ENCODE assay signal across 8 cellular contexts in the genomic region with DNA sequence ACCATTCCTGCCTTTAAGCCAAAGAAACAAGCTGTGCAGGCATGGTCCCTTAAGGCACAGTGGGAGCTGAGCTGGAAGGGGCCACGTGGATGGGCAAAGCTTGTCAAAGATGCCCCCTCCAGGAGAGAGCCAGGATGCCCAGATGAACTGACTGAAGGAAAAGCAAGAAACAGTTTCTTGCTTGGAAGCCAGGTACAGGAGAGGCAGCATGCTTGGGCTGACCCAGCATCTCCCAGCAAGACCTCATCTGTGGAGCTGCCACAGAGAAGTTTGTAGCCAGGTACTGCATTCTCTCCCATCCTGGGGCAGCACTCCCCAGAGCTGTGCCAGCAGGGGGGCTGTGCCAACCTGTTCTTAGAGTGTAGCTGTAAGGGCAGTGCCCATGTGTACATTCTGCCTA. TPM values are rescaled to one million over a fixed set of nuclear protein-coding genes. Genes with fewer than 3 reads are reported as not detected.
A peak's percentile ranks its signal among the peaks of the same experiment; 100 is the strongest.
DNase-seq lines count a peak whose midpoint lies in the region; ATAC-seq and TF ChIP-seq lines count a peak whose summit lies in the region.

No MANE protein-coding gene starts in this region.

- H3K79me2 ChIP-seq in SK-N-SH (ENCODE audit: insufficient read depth) (peaks cover 32% of the 10 kb centered on the region), mesendoderm (ENCODE audit: control insufficient read depth, insufficient read depth, low read length) (no peaks in the 10 kb centered on the region)

- H3K23ac ChIP-seq in mesendoderm (ENCODE audit: low read length), result no peak overlapping the region

- H3K4me1 ChIP-seq in SK-N-SH (ENCODE audit: control insufficient read depth in 1 of 2, insufficient read depth in 2 of 2, low read depth in 1 of 2, low read length in 1 of 2) (peaks cover 15 to 50% of the 10 kb centered on the region in 2 experiments; a peak in 3 of 4 replicates), mesendoderm (ENCODE audit: control insufficient read depth, low read depth, low read length) (peaks cover 7% of the 10 kb centered on the region)

- H3K4me2 ChIP-seq in SK-N-SH (peak overlapping the region; percentile 91), mesendoderm (ENCODE audit: low read length) (no peak overlapping the region)

- no peak overlapping the region for H4K8ac ChIP-seq in mesendoderm (ENCODE audit: low read depth, low read length)

- no peak overlapping the region for H2BK15ac ChIP-seq in mesendoderm (replicated peaks; ENCODE audit: low read depth)

- H3K36me3 Mint-ChIP-seq in activated naive CD8-positive, alpha-beta T cell, result peaks cover 4% of the 10 kb centered on the region

- CTCF ChIA-PET in SK-N-SH (lab: Yijun Ruan, JAX), result interaction anchor here (1.0 to 5.6 kb wide), 8 partner anchors 12 to 285 kb away, joined by 3 to 43 read pairs (median 5); a partner anchor contains a TSS

- TF ChIP-seq RAD21 in SK-N-SH (IDR thresholded peaks at IDR 0.05; ENCODE audit: low read length), result no peak

- no peak overlapping the region for H2AFZ ChIP-seq in SK-N-SH (ENCODE audit: low read depth)

- POLR2A ChIA-PET in SK-N-SH (lab: Yijun Ruan, JAX), result interaction anchor here (1.0 to 1.6 kb wide), 2 partner anchors 33 to 43 kb away, joined by 4 to 5 read pairs; no protein-coding TSS in a partner anchor

- no peaks in the 10 kb centered on the region for H3K9me3 Mint-ChIP-seq in activated naive CD8-positive, alpha-beta T cell (ENCODE audit: low read depth)

- H3K27ac Mint-ChIP-seq in activated naive CD8-positive, alpha-beta T cell, result peak overlapping the region; percentile 98

- H4K5ac ChIP-seq in mesendoderm (ENCODE audit: low read length), result no peak overlapping the region

- WGBS in SK-N-SH (ENCODE audit: low lambda C conversion rate), result 88% methylated on average over 1 of the region's 1 CpG
- no CpG with 5 or more reads among the region's 1 CpG for WGBS in mesendoderm (ENCODE audit: extremely low coverage, insufficient coverage, low lambda C conversion rate)

- no peaks in the 10 kb centered on the region for H3K27me3 ChIP-seq in SK-N-SH (ENCODE audit: insufficient read depth)
- H3K27me3 ChIP-seq in layer of hippocampus (ENCODE audit: control insufficient read depth, insufficient read depth, low read length), result peaks cover 2% of the 10 kb centered on the region
- no peaks in the 10 kb centered on the region for H3K27me3 ChIP-seq in mesendoderm (ENCODE audit: insufficient read depth, low read length, poor library complexity)

- TF ChIP-seq CTCF in SK-N-SH (IDR thresholded peaks at IDR 0.05), result no peak

- H3K27me3 Mint-ChIP-seq in activated naive CD8-positive, alpha-beta T cell, result no peaks in the 10 kb centered on the region

- H2AK5ac ChIP-seq in mesendoderm (ENCODE audit: low read length), result no peak overlapping the region

- peaks cover 29% of the 10 kb centered on the region for H3F3A ChIP-seq in SK-N-SH (replicated peaks; ENCODE audit: insufficient read depth)

- H3K4me3 Mint-ChIP-seq in activated naive CD8-positive, alpha-beta T cell, result peak overlapping the region; percentile 98

- H3K36me3 ChIP-seq in SK-N-SH (replicated peaks in 1 of 2; ENCODE audit: control insufficient read depth in 1 of 2, insufficient read depth in 2 of 2, low read length in 1 of 2), result peaks cover 17 to 34% of the 10 kb centered on the region in 2 experiments
- H3K36me3 ChIP-seq in mesendoderm (ENCODE audit: control insufficient read depth, insufficient read depth, low read length), result no peaks in the 10 kb centered on the region

- no peak for ATAC-seq in SK-N-SH treated with all-trans-retinoic acid at 6 μM for 48 hours

- H3K9me2 ChIP-seq in SK-N-SH, result no peaks in the 10 kb centered on the region

- H3K27ac ChIP-seq in SK-N-SH (ENCODE audit: low read depth in 2 of 2, low read length in 1 of 2) (peak overlapping the region; percentile 96 to 98), layer of hippocampus (ENCODE audit: low read depth, low read length) (peak overlapping the region; percentile 86), substantia nigra (ENCODE audit: low read depth, low read length, poor library complexity, severe bottlenecking) (peak overlapping the region; percentile 96), mesendoderm (ENCODE audit: low read depth, low read length) (no peak overlapping the region)

- TF ChIP-seq EP300 in SK-N-SH (IDR thresholded peaks at IDR 0.05; ENCODE audit: borderline replicate concordance in 1 of 2, low read depth in 1 of 2, low read length in 1 of 2), result no peak

- H3K4me1 Mint-ChIP-seq in activated naive CD8-positive, alpha-beta T cell (ENCODE audit: low read depth), result peaks cover 47% of the 10 kb centered on the region

- no peaks in the 10 kb centered on the region for H3K9me3 ChIP-seq in SK-N-SH

- H4K20me1 ChIP-seq in SK-N-SH (ENCODE audit: insufficient read depth), result no peaks in the 10 kb centered on the region

- H3K4ac ChIP-seq in mesendoderm (ENCODE audit: low read depth, low read length), result no peak overlapping the region

- no peak overlapping the region for H3K56ac ChIP-seq in mesendoderm (ENCODE audit: low read length)

- peaks cover 9% of the 10 kb centered on the region for H3K79me1 ChIP-seq in mesendoderm (ENCODE audit: low read length)

- H3K18ac ChIP-seq in mesendoderm (ENCODE audit: low read length), result no peak overlapping the region

- DNase-seq in SK-N-SH (no peak), substantia nigra (lab: John Stamatoyannopoulos, UW) (no peak), mesendoderm (no peak), NCI-H748 treated with DMSO at 0.1 percent for 48 hours (lab: John Stamatoyannopoulos, UW) (no peak), DMS79 treated with DMSO at 0.1 percent for 48 hours (lab: John Stamatoyannopoulos, UW) (no peak)

- no peak overlapping the region for H2BK120ac ChIP-seq in mesendoderm (ENCODE audit: low read depth, low read length)

- H3K9ac ChIP-seq in SK-N-SH (0 out of 2 replicates have a peak overlapping the region, but pooled peaks have one; percentile 89), mesendoderm (ENCODE audit: low read length) (no peak overlapping the region)

- no peak overlapping the region for H2BK5ac ChIP-seq in mesendoderm (ENCODE audit: low read length)

- peak overlapping the region in 1 of 2 experiments; percentile 73; a peak in 2 of 4 replicates for H3K4me3 ChIP-seq in SK-N-SH (ENCODE audit: low read depth in 2 of 2, low read length in 1 of 2)
- H3K4me3 ChIP-seq in mesendoderm (ENCODE audit: low read length), result no peak overlapping the region

TF ChIP-seq in SK-N-SH, 30 proteins besides CTCF, POLR2A, EP300 and RAD21:
- no peak for TF ChIP-seq GATA2 (CRISPR knock-in tag; IDR thresholded peaks at IDR 0.05)

TF ChIP-seq in SK-N-SH treated with all-trans-retinoic acid at 6 μM for 48 hours, 23 proteins besides CTCF, POLR2A, EP300 and RAD21 (continues in another document):
- TF ChIP-seq ZNF8 (CRISPR knock-in tag; IDR thresholded peaks at IDR 0.05) (no peak), BACH2 (CRISPR knock-in tag; IDR thresholded peaks at IDR 0.05; ENCODE audit: borderline replicate concordance) (no peak), TCF4 (CRISPR knock-in tag; IDR thresholded peaks at IDR 0.05; ENCODE audit: borderline replicate concordance) (no peak), TOX (CRISPR knock-in tag; IDR thresholded peaks at IDR 0.05; ENCODE audit: borderline replicate concordance) (no peak), ESRRG (CRISPR knock-in tag; IDR thresholded peaks at IDR 0.05) (no peak), OSR1 (CRISPR knock-in tag; IDR thresholded peaks at IDR 0.05) (no peak), ZFP30 (CRISPR knock-in tag; IDR thresholded peaks at IDR 0.05) (no peak)
- TF ChIP-seq, protein P1, sequence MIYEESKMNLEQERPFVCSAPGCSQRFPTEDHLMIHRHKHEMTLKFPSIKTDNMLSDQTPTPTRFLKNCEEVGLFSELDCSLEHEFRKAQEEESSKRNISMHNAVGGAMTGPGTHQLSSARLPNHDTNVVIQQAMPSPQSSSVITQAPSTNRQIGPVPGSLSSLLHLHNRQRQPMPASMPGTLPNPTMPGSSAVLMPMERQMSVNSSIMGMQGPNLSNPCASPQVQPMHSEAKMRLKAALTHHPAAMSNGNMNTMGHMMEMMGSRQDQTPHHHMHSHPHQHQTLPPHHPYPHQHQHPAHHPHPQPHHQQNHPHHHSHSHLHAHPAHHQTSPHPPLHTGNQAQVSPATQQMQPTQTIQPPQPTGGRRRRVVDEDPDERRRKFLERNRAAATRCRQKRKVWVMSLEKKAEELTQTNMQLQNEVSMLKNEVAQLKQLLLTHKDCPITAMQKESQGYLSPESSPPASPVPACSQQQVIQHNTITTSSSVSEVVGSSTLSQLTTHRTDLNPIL (CRISPR knock-in tag; IDR thresholded peaks at IDR 0.05; ENCODE audit: low read depth), result no peak

RNA-seq across cellular contexts. Expression of a gene that starts 1.3 kb away (rescaled TPM):
- polyA plus RNA-seq in SK-N-SH (2012; rRNA removed), result 58.4 and 71.1 TPM in 2 replicates
- 55.0 and 58.7 TPM in 2 replicates for polyA plus RNA-seq in SK-N-SH (2012; cell fraction: cytosol; rRNA removed)
- polyA plus RNA-seq in SK-N-SH (2012; cell fraction: nucleus; rRNA removed), result 31.4 and 40.2 TPM in 2 replicates
- 23.4 TPM for polyA plus RNA-seq in mesendoderm (2013, experiment 1 of 2)
- 22.4 TPM for polyA plus RNA-seq in mesendoderm (2013, experiment 2 of 2)

RNA-seq across cellular contexts. Expression of a gene that starts 6.0 kb away (rescaled TPM):
- polyA plus RNA-seq in SK-N-SH (2012; rRNA removed), result 307 and 317 TPM in 2 replicates
- 125 and 194 TPM in 2 replicates for polyA plus RNA-seq in SK-N-SH (2012; cell fraction: cytosol; rRNA removed)
- 90.2 and 194 TPM in 2 replicates for polyA plus RNA-seq in SK-N-SH (2012; cell fraction: nucleus; rRNA removed)
- polyA plus RNA-seq in mesendoderm (2013, experiment 1 of 2), result 84.8 TPM
- polyA plus RNA-seq in mesendoderm (2013, experiment 2 of 2), result 79.1 TPM

RNA-seq across cellular contexts. Expression of a gene that starts 6.6 kb away (rescaled TPM):
- polyA plus RNA-seq in SK-N-SH (2012; rRNA removed), result 14.4 and 15.3 TPM in 2 replicates
- 7.5 and 12.3 TPM in 2 replicates for polyA plus RNA-seq in SK-N-SH (2012; cell fraction: cytosol; rRNA removed)
- 11.2 and 13.0 TPM in 2 replicates for polyA plus RNA-seq in SK-N-SH (2012; cell fraction: nucleus; rRNA removed)
- polyA plus RNA-seq in mesendoderm (2013, experiment 1 of 2), result 2.2 TPM
- polyA plus RNA-seq in mesendoderm (2013, experiment 2 of 2), result 1.9 TPM

RNA-seq across cellular contexts. Expression of a gene that starts 38.8 kb away (rescaled TPM):
- polyA plus RNA-seq in SK-N-SH (2012; rRNA removed), result 203 and 238 TPM in 2 replicates
- 133 and 181 TPM in 2 replicates for polyA plus RNA-seq in SK-N-SH (2012; cell fraction: cytosol; rRNA removed)
- 254 and 311 TPM in 2 replicates for polyA plus RNA-seq in SK-N-SH (2012; cell fraction: nucleus; rRNA removed)
- polyA plus RNA-seq in mesendoderm (2013, experiment 1 of 2), result 196 TPM
- 199 TPM for polyA plus RNA-seq in mesendoderm (2013, experiment 2 of 2)

RNA-seq across cellular contexts. Expression of a gene that starts 39.3 kb away (rescaled TPM):
- 12.3 and 12.7 TPM in 2 replicates for polyA plus RNA-seq in SK-N-SH (2012; rRNA removed)
- 3.4 and 6.0 TPM in 2 replicates for polyA plus RNA-seq in SK-N-SH (2012; cell fraction: cytosol; rRNA removed)
- 58.4 and 75.1 TPM in 2 replicates for polyA plus RNA-seq in SK-N-SH (2012; cell fraction: nucleus; rRNA removed)
- 1.8 TPM for polyA plus RNA-seq in mesendoderm (2013, experiment 1 of 2)
- polyA plus RNA-seq in mesendoderm (2013, experiment 2 of 2), result 2.0 TPM
